Comparison of ENCODE assay signal across 1 cellular context in genomic region chr6:107098436-107099307, GRCh38.
TF ChIP-seq lines count a peak whose summit lies in the region.

No MANE protein-coding gene starts in this region.

TF ChIP-seq in WTC11, 78 proteins besides CTCF, POLR2A, EP300 and RAD21 (continued from another document):
- no peak for TF ChIP-seq ARID4B (CRISPR knock-in tag; IDR thresholded peaks at IDR 0.05; ENCODE audit: borderline replicate concordance)
- no peak for TF ChIP-seq RORB (CRISPR knock-in tag; IDR thresholded peaks at IDR 0.05)
- no peak for TF ChIP-seq IRF1 (CRISPR knock-in tag; IDR thresholded peaks at IDR 0.05)
- TF ChIP-seq GTF2I (CRISPR knock-in tag; conservative IDR thresholded peaks at IDR 0.05) = no peak
- TF ChIP-seq, protein P1, sequence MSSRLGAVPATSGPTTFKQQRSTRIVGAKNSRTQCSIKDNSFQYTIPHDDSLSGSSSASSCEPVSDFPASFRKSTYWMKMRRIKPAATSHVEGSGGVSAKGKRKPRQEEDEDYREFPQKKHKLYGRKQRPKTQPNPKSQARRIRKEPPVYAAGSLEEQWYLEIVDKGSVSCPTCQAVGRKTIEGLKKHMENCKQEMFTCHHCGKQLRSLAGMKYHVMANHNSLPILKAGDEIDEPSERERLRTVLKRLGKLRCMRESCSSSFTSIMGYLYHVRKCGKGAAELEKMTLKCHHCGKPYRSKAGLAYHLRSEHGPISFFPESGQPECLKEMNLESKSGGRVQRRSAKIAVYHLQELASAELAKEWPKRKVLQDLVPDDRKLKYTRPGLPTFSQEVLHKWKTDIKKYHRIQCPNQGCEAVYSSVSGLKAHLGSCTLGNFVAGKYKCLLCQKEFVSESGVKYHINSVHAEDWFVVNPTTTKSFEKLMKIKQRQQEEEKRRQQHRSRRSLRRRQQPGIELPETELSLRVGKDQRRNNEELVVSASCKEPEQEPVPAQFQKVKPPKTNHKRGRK (CRISPR knock-in tag; IDR thresholded peaks at IDR 0.05; ENCODE audit: borderline replicate concordance) = no peak
